In the genomic region with DNA sequence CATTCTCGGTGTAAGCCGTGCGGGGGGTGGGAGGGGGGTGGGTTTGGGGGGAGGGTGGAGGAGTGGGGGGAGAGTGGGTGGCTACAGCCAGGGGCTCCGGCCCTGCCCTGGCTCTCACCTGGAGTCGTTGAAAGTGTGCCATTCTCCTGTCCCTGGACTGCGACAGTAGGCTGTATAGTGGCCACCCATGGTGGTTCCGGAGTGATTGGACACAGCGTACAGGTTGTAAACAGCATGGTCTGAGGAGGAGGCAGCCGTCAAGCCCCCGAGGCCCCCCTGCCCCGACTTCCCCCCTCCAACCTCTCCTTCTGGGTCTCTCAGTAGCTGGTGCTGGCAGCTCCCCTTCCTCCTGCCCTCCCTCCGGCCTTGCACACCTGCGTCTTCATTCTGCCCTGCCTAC, we compare ENCODE assay signal across 9 cellular contexts. TPM values are rescaled to one million over a fixed set of nuclear protein-coding genes. Genes with fewer than 3 reads are reported as not detected.
DNase-seq lines count a peak whose midpoint lies in the region; ATAC-seq and TF ChIP-seq lines count a peak whose summit lies in the region.
"Had no signal": no experiment of that assay in that cellular context is flagged by ENCODE, and none has a peak within 500 bp of the region (broad histone marks: within the 10 kb centered on the region; RNA-seq: fewer than 3 reads in every experiment).

No MANE protein-coding gene starts in this region.

- H3K4me1 Mint-ChIP-seq in activated CD4-positive, alpha-beta memory T cell treated with anti-CD3 and anti-CD28 coated beads, Interleukin-2, amount 10 ng/mL, durations not matched to agents 7 days and 5 days = peaks cover 16% of the 10 kb centered on the region

- H2AFZ ChIP-seq in GM23248 = no peak overlapping the region; the same call in 1 of the 2 replicates

- no peak overlapping the region; the same call in 1 of the 2 replicates for H3K9ac ChIP-seq in GM23248
- no peak overlapping the region for H3K9ac ChIP-seq in skeletal muscle tissue (ENCODE audit: low read depth in 1 of 3, low read length in 3 of 3)

- TF ChIP-seq CTCF in heart right ventricle (IDR thresholded peaks at IDR 0.05) = no peak

- peaks cover 15% of the 10 kb centered on the region for H3K4me1 ChIP-seq in GM23248 (ENCODE audit: insufficient read depth)
- H3K4me1 ChIP-seq in heart right ventricle = peaks cover 19 to 77% (median 41%) of the 10 kb centered on the region in 9 donors
- H3K4me1 ChIP-seq in skeletal muscle tissue (ENCODE audit: control insufficient read depth in 3 of 3, insufficient read depth in 3 of 3, low read length in 3 of 3) = peaks cover 38 to 65% (median 54%) of the 10 kb centered on the region in 3 donors

- no peaks in the 10 kb centered on the region for H3K9me3 ChIP-seq in GM23248 (ENCODE audit: low read depth)
- no peaks in the 10 kb centered on the region for H3K9me3 ChIP-seq in heart right ventricle
- H3K9me3 ChIP-seq in skeletal muscle tissue (ENCODE audit: control insufficient read depth in 3 of 3, low read length in 3 of 3) = no peaks in the 10 kb centered on the region

- H3K4me3 Mint-ChIP-seq in activated CD4-positive, alpha-beta memory T cell treated with anti-CD3 and anti-CD28 coated beads, Interleukin-2, amount 10 ng/mL, durations not matched to agents 7 days and 5 days = peak overlapping the region; percentile 12

- H3K36me3 Mint-ChIP-seq in activated CD4-positive, alpha-beta memory T cell treated with anti-CD3 and anti-CD28 coated beads, Interleukin-2, amount 10 ng/mL, durations not matched to agents 7 days and 5 days (ENCODE audit: low read depth) = no peaks in the 10 kb centered on the region

- H3K4me3 ChIP-seq in GM23248 = peak overlapping the region; percentile 78
- H3K4me3 ChIP-seq in heart right ventricle = peak overlapping the region in 9 of 10 donors; percentile 37 to 63 (median 59)
- peak overlapping the region in 1 of 3 donors; percentile 60 for H3K4me3 ChIP-seq in skeletal muscle tissue (ENCODE audit: low read length in 3 of 3)

- DNase-seq in GM23248 (no peak), heart right ventricle (no peak), activated gamma-delta T cell (lab: John Stamatoyannopoulos, UW) (no peak), SKM-1 (lab: John Stamatoyannopoulos, UW; ENCODE audit: unreplicated experiment) (no peak), GF-D8 (lab: John Stamatoyannopoulos, UW) (no peak), AG20443 (ENCODE audit: low spot score) (no peak)
- no peak for DNase-seq in activated CD4-positive, alpha-beta memory T cell treated with anti-CD3 and anti-CD28 coated beads, Interleukin-2, amount 10 ng/mL, durations not matched to agents 7 days and 5 days

- in situ Hi-C loops in GM23248 (cut with MboI) = loop anchor here (10.0 kb wide), 1 partner anchor 118 kb away; no protein-coding TSS in a partner anchor

- no peaks in the 10 kb centered on the region for H3K9me3 Mint-ChIP-seq in activated CD4-positive, alpha-beta memory T cell treated with anti-CD3 and anti-CD28 coated beads, Interleukin-2, amount 10 ng/mL, durations not matched to agents 7 days and 5 days

- POLR2A ChIA-PET in activated CD4-positive, alpha-beta memory T cell treated with anti-CD3 and anti-CD28 coated beads, Interleukin-2, amount 10 ng/mL, durations not matched to agents 7 days and 5 days (lab: Charles Lee) = no interaction called here

- H3K4me2 ChIP-seq in GM23248 (ENCODE audit: unreplicated experiment) = no peak overlapping the region

- H3K27me3 ChIP-seq in GM23248 (replicated peaks; ENCODE audit: insufficient read depth) (no peaks in the 10 kb centered on the region), heart right ventricle (peaks cover 0 to 10% (median 0%) of the 10 kb centered on the region in 7 donors), skeletal muscle tissue (ENCODE audit: control insufficient read depth in 3 of 3, insufficient read depth in 3 of 3, low read length in 3 of 3) (no peaks in the 10 kb centered on the region)

- H4K20me1 ChIP-seq in GM23248 (ENCODE audit: insufficient read depth) = no peaks in the 10 kb centered on the region

- ATAC-seq in heart right ventricle = no peak

- 39 to 67% methylated on average over 3 to 13 of the region's 13 CpGs for WGBS in GM23248 (ENCODE audit: low coverage in 1 of 2, low lambda C conversion rate in 2 of 2, missing lambda C conversion rate in 2 of 2), 2 experiments
- WGBS in heart right ventricle, 2 donors = 29 to 31% methylated on average over 13 of the region's 13 CpGs

- H3K9me2 ChIP-seq in GM23248 (ENCODE audit: insufficient read depth) = no peaks in the 10 kb centered on the region

- peaks cover 14% of the 10 kb centered on the region for H3F3A ChIP-seq in GM23248 (ENCODE audit: insufficient read depth)

- H3K27me3 Mint-ChIP-seq in activated CD4-positive, alpha-beta memory T cell treated with anti-CD3 and anti-CD28 coated beads, Interleukin-2, amount 10 ng/mL, durations not matched to agents 7 days and 5 days = peaks cover 32% of the 10 kb centered on the region

- no peaks in the 10 kb centered on the region for H3K79me2 ChIP-seq in GM23248 (ENCODE audit: insufficient read depth)

- H3K36me3 ChIP-seq in GM23248 (ENCODE audit: low read depth) (no peaks in the 10 kb centered on the region), heart right ventricle (peaks cover 0 to 41% (median 7%) of the 10 kb centered on the region in 9 donors), skeletal muscle tissue (ENCODE audit: control insufficient read depth in 3 of 3, insufficient read depth in 3 of 3, low read length in 3 of 3) (peaks cover 32 to 36% (median 32%) of the 10 kb centered on the region in 3 donors)

- CTCF ChIA-PET in activated CD4-positive, alpha-beta memory T cell treated with anti-CD3 and anti-CD28 coated beads, Interleukin-2, amount 10 ng/mL, durations not matched to agents 7 days and 5 days (lab: Charles Lee) = interaction anchor here (0.6 to 4.4 kb wide), 19 partner anchors 8 to 207 kb away, joined by 3 to 115 read pairs (median 9); partner anchors contain the start of genes C1QTNF5, CBL, RNF26 and USP2

- intact Hi-C loops in heart right ventricle (cut with DNase I) = loop anchor here in 9 of 10 donors (1.0 to 10.0 kb wide), 6 partner anchors 14 to 120 kb away; partner anchors contain the start of gene USP2 (in 1 of the 9)

- H3K27ac Mint-ChIP-seq in activated CD4-positive, alpha-beta memory T cell treated with anti-CD3 and anti-CD28 coated beads, Interleukin-2, amount 10 ng/mL, durations not matched to agents 7 days and 5 days = no peak overlapping the region

- H3K27ac ChIP-seq in GM23248 (no peak overlapping the region), heart right ventricle (peak overlapping the region; percentile 27 to 98 (median 66)), skeletal muscle tissue (ENCODE audit: low read depth, low read length) (peak overlapping the region; percentile 60)

RNA-seq across cellular contexts. Expression of gene MFRP, which starts 10.6 kb away (rescaled TPM):
- total RNA-seq in GM23248 (2014; rRNA removed; shearing (Covaris generic)) = 0.13 TPM in 1 of 2 replicates, not detected in the other
- polyA plus RNA-seq in GM23248 (2016; fragmentation: Nextera tagmentation; extraction: Ambion mirVana) (not detected in 2 replicates), heart right ventricle (under 1 TPM in 1 of 2 donors, not detected in 1; 0.04 TPM)
- not detected for total RNA-seq in activated CD4-positive, alpha-beta memory T cell treated with anti-CD3 and anti-CD28 coated beads, Interleukin-2, amount 10 ng/mL, durations not matched to agents 7 days and 5 days
- total RNA-seq in heart right ventricle (not detected), skeletal muscle tissue (not detected)
- total RNA-seq: M059J had no signal

RNA-seq across cellular contexts. Expression of gene C1QTNF5, which starts 16.4 kb away (rescaled TPM):
- total RNA-seq in GM23248 (2014; rRNA removed; shearing (Covaris generic)) = 23.4 and 27.9 TPM in 2 replicates
- polyA plus RNA-seq in GM23248 (2016; fragmentation: Nextera tagmentation; extraction: Ambion mirVana) = 4.5 and 6.2 TPM in 2 replicates
- not detected for total RNA-seq in activated CD4-positive, alpha-beta memory T cell treated with anti-CD3 and anti-CD28 coated beads, Interleukin-2, amount 10 ng/mL, durations not matched to agents 7 days and 5 days
- 10 to 100 TPM; 11.4 to 25.1 (median 19.9) TPM for total RNA-seq in heart right ventricle
- polyA plus RNA-seq in heart right ventricle = 10 to 100 TPM; 32.8 to 35.7 TPM
- 17.2 TPM for total RNA-seq in skeletal muscle tissue

RNA-seq across cellular contexts. Expression of gene RNF26, which starts 22.7 kb away (rescaled TPM):
- total RNA-seq in GM23248 (2014; rRNA removed; shearing (Covaris generic)) = 6.4 and 8.0 TPM in 2 replicates
- 49.5 and 53.1 TPM in 2 replicates for polyA plus RNA-seq in GM23248 (2016; fragmentation: Nextera tagmentation; extraction: Ambion mirVana)
- total RNA-seq in activated CD4-positive, alpha-beta memory T cell treated with anti-CD3 and anti-CD28 coated beads, Interleukin-2, amount 10 ng/mL, durations not matched to agents 7 days and 5 days = 10 to 100 TPM; 33.5 to 35.1 TPM
- total RNA-seq in heart right ventricle = 10 to 100 TPM; 11.1 to 17.6 (median 13.4) TPM
- polyA plus RNA-seq in heart right ventricle = 10 to 100 TPM in 1 of 2 donors, 1 to 10 TPM in 1; 6.4 to 13.2 TPM
- total RNA-seq in skeletal muscle tissue = 2.1 TPM

RNA-seq across cellular contexts. Expression of gene USP2, which starts 24.4 kb away (rescaled TPM):
- not detected in 2 replicates for total RNA-seq in GM23248 (2014; rRNA removed; shearing (Covaris generic))
- 0.30 and 0.33 TPM in 2 replicates for polyA plus RNA-seq in GM23248 (2016; fragmentation: Nextera tagmentation; extraction: Ambion mirVana)
- total RNA-seq in activated CD4-positive, alpha-beta memory T cell treated with anti-CD3 and anti-CD28 coated beads, Interleukin-2, amount 10 ng/mL, durations not matched to agents 7 days and 5 days = under 1 TPM; 0.48 to 0.53 TPM
- total RNA-seq in heart right ventricle = 100 to 1,000 TPM in 9 of 10 donors, 10 to 100 TPM in 1; 87.0 to 183 (median 136) TPM
- 10 to 100 TPM; 42.0 to 64.9 TPM for polyA plus RNA-seq in heart right ventricle
- total RNA-seq in skeletal muscle tissue = 8.9 TPM

RNA-seq across cellular contexts. Expression of gene MCAM, which starts 40.1 kb away (rescaled TPM):
- total RNA-seq in GM23248 (2014; rRNA removed; shearing (Covaris generic)) = 40.4 and 61.3 TPM in 2 replicates
- polyA plus RNA-seq in GM23248 (2016; fragmentation: Nextera tagmentation; extraction: Ambion mirVana) (8.6 and 10.5 TPM in 2 replicates), heart right ventricle (10 to 100 TPM; 35.8 to 97.5 TPM)
- 1 to 10 TPM; 6.5 to 6.6 TPM for total RNA-seq in activated CD4-positive, alpha-beta memory T cell treated with anti-CD3 and anti-CD28 coated beads, Interleukin-2, amount 10 ng/mL, durations not matched to agents 7 days and 5 days
- total RNA-seq in heart right ventricle (100 to 1,000 TPM in 4 of 10 donors, 10 to 100 TPM in 6; 37.8 to 136 (median 96.9) TPM), skeletal muscle tissue (120 TPM)

Comparison
In these comparisons a context has a peak if more than half of its experiments do, and no peak if none do; other contexts are left out.
1. RNA of gene C1QTNF5, which starts 16.4 kb away (total RNA-seq): 23.4 to 27.9 TPM in GM23248, 11.4 to 25.1 TPM in heart right ventricle and 17.2 TPM in skeletal muscle tissue (single experiment); not detected in activated CD4-positive, alpha-beta memory T cell treated with anti-CD3 and anti-CD28 coated beads, Interleukin-2, amount 10 ng/mL, durations not matched to agents 7 days and 5 days; every median in the first group is over 10 times any median in the second.